In genomic region chr5:149135536-149136201, GRCh38 we compare ENCODE assay signal across 15 cellular contexts. TPM values are rescaled to one million over a fixed set of nuclear protein-coding genes. Genes with fewer than 3 reads are reported as not detected.
DNase-seq lines count a peak whose midpoint lies in the region; ATAC-seq and TF ChIP-seq lines count a peak whose summit lies in the region.
"Had no signal": no experiment of that assay in that cellular context is flagged by ENCODE, and none has a peak within 500 bp of the region (broad histone marks: within the 10 kb centered on the region; RNA-seq: fewer than 3 reads in every experiment).

No MANE protein-coding gene starts in this region.

- H3K27ac ChIP-seq in PC-3 (ENCODE audit: low read length) (peak overlapping the region; percentile 86), lower lobe of right lung (no peak overlapping the region), tibial nerve (peak overlapping the region in 2 of 4 donors; percentile 48 to 53)
- H3K27ac ChIP-seq: C4-2B, SJCRH30 had no signal

- TF ChIP-seq POLR2A in tibial nerve (IDR thresholded peaks at IDR 0.05), result no peak

- no peak for TF ChIP-seq CTCF in AG09309 (IDR thresholded peaks at IDR 0.05; ENCODE audit: control insufficient read depth, insufficient read depth, low read depth, low read length, missing control alignments)
- no peak for TF ChIP-seq CTCF in PC-3 (conservative IDR thresholded peaks at IDR 0.05; ENCODE audit: low read depth, low read length)
- TF ChIP-seq CTCF in lower lobe of right lung (IDR thresholded peaks at IDR 0.05), result no peak
- TF ChIP-seq CTCF in tibial nerve (IDR thresholded peaks at IDR 0.05), result no peak

- peaks cover 57% of the 10 kb centered on the region for H3K4me1 ChIP-seq in PC-3 (ENCODE audit: insufficient read depth, low read length)
- peaks cover 12% of the 10 kb centered on the region for H3K4me1 ChIP-seq in lower lobe of right lung
- H3K4me1 ChIP-seq in tibial nerve, result peaks cover 0 to 23% (median 5%) of the 10 kb centered on the region in 4 donors

- no peaks in the 10 kb centered on the region for H4K20me1 ChIP-seq in PC-3 (ENCODE audit: low read length)

- peak in 1 of 2 donors; percentile 65 for TF ChIP-seq EP300 in tibial nerve (IDR thresholded peaks at IDR 0.05)

- H3K4me3 ChIP-seq in AG09309 (ENCODE audit: control insufficient read depth, low read depth, low read length), result no peak overlapping the region
- peak overlapping the region; percentile 5; the same call in 1 of the 2 replicates for H3K4me3 ChIP-seq in PC-3 (ENCODE audit: low read length)
- no peak overlapping the region for H3K4me3 ChIP-seq in lower lobe of right lung
- H3K4me3 ChIP-seq in tibial nerve, result no peak overlapping the region
- H3K4me3 ChIP-seq: SJCRH30 had no signal

- H3K9ac ChIP-seq in PC-3 (ENCODE audit: low read length), result peak overlapping the region; percentile 55

- no peaks in the 10 kb centered on the region for H3K79me2 ChIP-seq in PC-3 (ENCODE audit: low read length)

- WGBS in tibial nerve, 2 donors, result 18 to 44% methylated on average over 1 of the region's 1 CpG

- POLR2A ChIA-PET in PC-3 (lab: Charles Lee; ENCODE audit: unreplicated experiment), result interaction anchor here (0.5 kb wide), 1 partner anchor 93 kb away, joined by 4 read pairs; no protein-coding TSS in a partner anchor

- DNase-seq in AG09309 (ENCODE audit: low read depth) (peak; percentile 38), PC-3 (peak; percentile 98), fibroblast of gingiva (ENCODE audit: low read depth) (peak; percentile 88), lower lobe of right lung (no peak), anterior cingulate cortex (lab: John Stamatoyannopoulos, UW) (no peak), tibial nerve (ENCODE audit: low spot score in 2 of 2) (no peak), OCI-M2 (lab: John Stamatoyannopoulos, UW; ENCODE audit: unreplicated experiment) (no peak)
- DNase-seq: activated effector memory CD4-positive, alpha-beta T cell treated with Interleukin-2 at 50 U/mL for 16 hours; H9; NCI-H2107; SJCRH30; stimulated activated naive CD4-positive, alpha-beta T cell had no signal

- no peaks in the 10 kb centered on the region for H3K9me3 ChIP-seq in PC-3 (ENCODE audit: low read length)
- no peaks in the 10 kb centered on the region for H3K9me3 ChIP-seq in lower lobe of right lung
- no peaks in the 10 kb centered on the region for H3K9me3 ChIP-seq in tibial nerve
- H3K9me3 ChIP-seq: SJCRH30 had no signal

- peak overlapping the region; percentile 68 for H3K4me2 ChIP-seq in PC-3 (ENCODE audit: low read length)

- H2AFZ ChIP-seq in PC-3 (ENCODE audit: low read length), result no peak overlapping the region

- no peaks in the 10 kb centered on the region for H3K36me3 ChIP-seq in PC-3 (ENCODE audit: low read depth, low read length)
- H3K36me3 ChIP-seq in lower lobe of right lung, result no peaks in the 10 kb centered on the region
- H3K36me3 ChIP-seq in tibial nerve, result no peaks in the 10 kb centered on the region
- H3K36me3 ChIP-seq: SJCRH30 had no signal

- BruUV-seq in PC-3 (replicated peaks; lab: Mats Ljungman, UMichigan), result TSS peak; percentile 61

- H3K27me3 ChIP-seq in PC-3 (ENCODE audit: low read length) (no peaks in the 10 kb centered on the region), lower lobe of right lung (ENCODE audit: low read depth) (no peaks in the 10 kb centered on the region), tibial nerve (no peaks in the 10 kb centered on the region)

- CTCF ChIA-PET in PC-3 (lab: Charles Lee), result interaction anchor here (0.9 kb wide), 2 partner anchors 10 to 27 kb away, joined by 3 read pairs; no protein-coding TSS in a partner anchor

- peaks cover 22% of the 10 kb centered on the region for H3F3A ChIP-seq in PC-3 (ENCODE audit: low read length, unreplicated experiment)

- ATAC-seq in PC-3, result peak; percentile 69
- ATAC-seq in lower lobe of right lung, result peak; percentile 64 to 71
- no peak for ATAC-seq in GM21786 (IDR thresholded peaks at IDR 0.05; ENCODE audit: unreplicated experiment)
- ATAC-seq: activated CD4-positive, CD25-positive, alpha-beta regulatory T cell treated with anti-CD3 and anti-CD28 coated beads, Interleukin-2, amount 50 U/mL, for 24 hours had no signal

- no peaks in the 10 kb centered on the region for H3K9me2 ChIP-seq in PC-3 (replicated peaks; ENCODE audit: low read length)

- intact Hi-C loops in PC-3 (cut with micrococcal nuclease), result loop anchor here (10.0 kb wide), 1 partner anchor 429 kb away; no protein-coding TSS in a partner anchor
- intact Hi-C loops in lower lobe of right lung (cut with DNase I), result loop anchor here (10.0 kb wide), 1 partner anchor 89 kb away; no protein-coding TSS in a partner anchor

RNA-seq across cellular contexts. Expression of gene ABLIM3, which starts 5.6 kb away (rescaled TPM):
- total RNA-seq in PC-3 (2014; rRNA removed), result 43.6 and 48.0 TPM in 2 replicates
- 26.7 TPM for total RNA-seq in lower lobe of right lung
- total RNA-seq in tibial nerve, result 10 to 100 TPM; 50.3 to 75.3 (median 52.3) TPM

Comparison
In these comparisons a context has a peak if more than half of its experiments do, and no peak if none do; other contexts are left out.
1. DNase-seq: peak in AG09309 (single experiment), PC-3 (single experiment) and fibroblast of gingiva (single experiment); none in lower lobe of right lung (single experiment), anterior cingulate cortex (0 of 58), tibial nerve (0 of 2) and OCI-M2 (single experiment).